ENCODE assay signal across 14 cellular contexts in the genomic region with DNA sequence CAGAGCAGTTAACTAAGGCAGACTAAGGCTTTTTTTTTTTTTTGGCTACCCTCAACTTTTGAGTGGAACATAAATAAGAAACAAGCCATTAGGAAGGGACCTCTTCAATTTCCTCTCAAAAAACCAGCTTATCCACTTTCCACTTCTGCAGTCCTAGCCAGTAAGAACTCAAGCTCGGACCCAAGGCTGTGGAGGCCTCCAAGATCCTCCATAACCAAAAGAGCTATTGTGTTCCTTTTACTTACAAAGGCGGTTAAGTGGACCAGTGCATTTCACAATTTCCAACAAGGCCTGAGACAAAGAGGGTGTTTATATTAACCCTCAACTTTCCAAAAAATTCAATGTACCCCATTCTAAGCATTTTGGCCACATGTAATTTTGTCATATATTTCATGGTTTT. TPM values are rescaled to one million over a fixed set of nuclear protein-coding genes. Genes with fewer than 3 reads are reported as not detected.
A peak's percentile ranks its signal among the peaks of the same experiment; 100 is the strongest.
DNase-seq lines count a peak whose midpoint lies in the region; ATAC-seq and TF ChIP-seq lines count a peak whose summit lies in the region.
"Had no signal": no experiment of that assay in that cellular context is flagged by ENCODE, and none has a peak within 500 bp of the region (broad histone marks: within the 10 kb centered on the region; RNA-seq: fewer than 3 reads in every experiment).

No MANE protein-coding gene starts in this region.

- BruUV-seq in Calu3 (replicated peaks; lab: Mats Ljungman, UMichigan) = no TSS peak

- H3K56ac ChIP-seq in H9 (ENCODE audit: insufficient read length, low read depth, low read length) = no peak overlapping the region

- H4K8ac ChIP-seq in H9 (replicated peaks; ENCODE audit: insufficient read length, low read depth, low read length) = no peak overlapping the region

- no peak overlapping the region for H3K18ac ChIP-seq in H9 (ENCODE audit: insufficient read length, low read depth, low read length)

- DNase-seq in Calu3 = no peak
- DNase-seq in H9 = no peak
- DNase-seq in WTC11 (ENCODE audit: low spot score) = no peak
- DNase-seq in cerebellar nuclear complex (lab: John Stamatoyannopoulos, UW) = no peak
- DNase-seq in NCI-H2107 (lab: John Stamatoyannopoulos, UW) = no peak
- DNase-seq in NCI-H2227 treated with DMSO at 0.1 percent for 48 hours (lab: John Stamatoyannopoulos, UW) = no peak
- DNase-seq: amygdala; EL; immature natural killer cell; NCI-H2081; NK-92 treated with Interleukin-12 subunit alpha and Interleukin-12 subunit beta, amount 100 ng/mL, for 24 hours had no signal

- no peaks in the 10 kb centered on the region for H3K9me3 ChIP-seq in H9 (ENCODE audit: control insufficient read depth, low read depth, low read length)
- no peaks in the 10 kb centered on the region for H3K9me3 ChIP-seq in mucosa of stomach (ENCODE audit: control insufficient read depth, low read length)

- no peak overlapping the region for H2BK12ac ChIP-seq in H9 (ENCODE audit: insufficient read length, low read depth, low read length)

- H3T11ph ChIP-seq in H9 (ENCODE audit: low read length) = no peak overlapping the region

- H3K4me3 Mint-ChIP-seq in Calu3 (ENCODE audit: low read depth, unreplicated experiment) (peak overlapping the region; percentile 69), H9 (no peak overlapping the region), WTC11 (peak overlapping the region; percentile 24)
- H3K4me3 Mint-ChIP-seq: immature natural killer cell had no signal

- no peak overlapping the region for H2BK15ac ChIP-seq in H9 (ENCODE audit: low read depth, low read length)

- H3K79me2 ChIP-seq in H9 (ENCODE audit: insufficient read depth, low read length) = peaks cover 69% of the 10 kb centered on the region; the same call in 1 of the 2 replicates

- H3K4me2 ChIP-seq in H9 (ENCODE audit: insufficient read depth, insufficient read length, low read length) = no peak overlapping the region

- peaks cover 59% of the 10 kb centered on the region for H3K36me3 Mint-ChIP-seq in Calu3 (ENCODE audit: insufficient read depth, unreplicated experiment)
- H3K36me3 Mint-ChIP-seq in H9 (ENCODE audit: insufficient read depth in 1 of 3, low read depth in 3 of 3) = peaks cover 30 to 42% (median 33%) of the 10 kb centered on the region in 3 experiments
- H3K36me3 Mint-ChIP-seq in WTC11 = peaks cover 44% of the 10 kb centered on the region
- H3K36me3 Mint-ChIP-seq: immature natural killer cell had no signal

- no peak overlapping the region for H3K14ac ChIP-seq in H9 (ENCODE audit: insufficient read depth, low read length)

- no peaks in the 10 kb centered on the region for H3K27me3 Mint-ChIP-seq in Calu3 (ENCODE audit: unreplicated experiment)
- H3K27me3 Mint-ChIP-seq in H9 (ENCODE audit: low read depth) = peaks cover 2% of the 10 kb centered on the region; the same call in 1 of the 2 replicates
- no peaks in the 10 kb centered on the region for H3K27me3 Mint-ChIP-seq in WTC11 (ENCODE audit: low read depth)

- no peak for TF ChIP-seq CTCF in Calu3 (IDR thresholded peaks at IDR 0.05; ENCODE audit: unreplicated experiment)
- no peak for TF ChIP-seq CTCF in H9 (conservative IDR thresholded peaks at IDR 0.05)
- no peak for TF ChIP-seq CTCF in WTC11 (IDR thresholded peaks at IDR 0.05)

- H3K27ac ChIP-seq in H9 (ENCODE audit: insufficient read length, low read depth, low read length) = no peak overlapping the region
- H3K27ac ChIP-seq: BLaER1 had no signal

- H2BK120ac ChIP-seq in H9 (ENCODE audit: low read depth, low read length, poor library complexity, severe bottlenecking) = no peak overlapping the region

- H3K9ac ChIP-seq in H9 (ENCODE audit: extremely low read depth, insufficient read length, low read length) (no peak overlapping the region), mucosa of stomach (ENCODE audit: low read length) (peak overlapping the region; percentile 24)
- H3K9ac ChIP-seq: BLaER1 had no signal

- H2BK5ac ChIP-seq in H9 (ENCODE audit: insufficient read length, low read length) = no peak overlapping the region

- H4K20me1 ChIP-seq in H9 (ENCODE audit: control insufficient read depth, insufficient read depth, insufficient read length) = no peaks in the 10 kb centered on the region
- H4K20me1 ChIP-seq: BLaER1 had no signal

- peaks cover 32% of the 10 kb centered on the region for H3K79me1 ChIP-seq in H9 (ENCODE audit: insufficient read depth, low read depth, low read length, poor library complexity, severe bottlenecking)

- WGBS in H9 (ENCODE audit: extremely low coverage, insufficient read length, low lambda C conversion rate) = no CpG with 5 or more reads among the region's 2 CpGs

- no peak overlapping the region for H2BK20ac ChIP-seq in H9 (ENCODE audit: low read depth, low read length, poor library complexity, severe bottlenecking)

- no peak overlapping the region for H4K5ac ChIP-seq in H9 (ENCODE audit: insufficient read length, low read depth, low read length)

- CTCF ChIA-PET in Calu3 (lab: Charles Lee) (interaction anchor here (0.6 to 0.7 kb wide), 2 partner anchors 22 to 268 kb away, joined by 4 read pairs; no protein-coding TSS in a partner anchor), WTC11 (lab: Charles Lee) (interaction anchor here (0.6 to 2.1 kb wide), 3 partner anchors 15 to 79 kb away, joined by 5 to 16 read pairs (median 6); no protein-coding TSS in a partner anchor)

- no peak overlapping the region for H2AFZ ChIP-seq in H9 (ENCODE audit: low read length)

- no peak overlapping the region for H3K4me3 ChIP-seq in mucosa of stomach (ENCODE audit: low read length)
- H3K4me3 ChIP-seq: BLaER1 had no signal

- H3K27ac Mint-ChIP-seq in Calu3 (ENCODE audit: unreplicated experiment) (peak overlapping the region; percentile 46), H9 (peak overlapping the region in 2 of 3 experiments; percentile 6 to 71; a peak in 1 of 7 replicates), WTC11 (peak overlapping the region; percentile 79)
- H3K27ac Mint-ChIP-seq: immature natural killer cell had no signal

- no peaks in the 10 kb centered on the region for H3K36me3 ChIP-seq in mucosa of stomach (ENCODE audit: control insufficient read depth, insufficient read depth, low read length)
- H3K36me3 ChIP-seq: BLaER1 had no signal

- H3K4ac ChIP-seq in H9 (ENCODE audit: low read depth, low read length) = no peak overlapping the region

- H4K91ac ChIP-seq in H9 (ENCODE audit: insufficient read length, low read depth, low read length) = no peak overlapping the region

- H3K4me1 ChIP-seq in H9 (ENCODE audit: insufficient read depth, low read length) (peaks cover 25% of the 10 kb centered on the region), mucosa of stomach (ENCODE audit: control insufficient read depth, insufficient read depth, low read length) (peaks cover 64% of the 10 kb centered on the region)

- POLR2A ChIA-PET in WTC11 (lab: Charles Lee) = no interaction called here

- no peaks in the 10 kb centered on the region for H3K27me3 ChIP-seq in H9 (ENCODE audit: insufficient read depth, low read length)
- peaks cover 4% of the 10 kb centered on the region for H3K27me3 ChIP-seq in mucosa of stomach (ENCODE audit: control insufficient read depth, insufficient read depth, low read length)

- no peak overlapping the region for H2AK5ac ChIP-seq in H9 (ENCODE audit: insufficient read length, low read length)

- intact Hi-C loops in Calu3 (cut with micrococcal nuclease; ENCODE audit: unreplicated experiment) = no loop called here

- H3K4me1 Mint-ChIP-seq in Calu3 (ENCODE audit: low read depth, unreplicated experiment) = peaks cover 84% of the 10 kb centered on the region
- H3K4me1 Mint-ChIP-seq in H9 = peaks cover 82 to 83% of the 10 kb centered on the region in 2 experiments
- peaks cover 89% of the 10 kb centered on the region for H3K4me1 Mint-ChIP-seq in WTC11

- no peak for ATAC-seq in WTC11

- H3K23ac ChIP-seq in H9 (ENCODE audit: insufficient read length, low read depth, low read length) = no peak overlapping the region

- peaks cover 17% of the 10 kb centered on the region for H3K23me2 ChIP-seq in H9 (ENCODE audit: insufficient read length, low read depth, low read length, poor library complexity, severe bottlenecking)

- H3K9me3 Mint-ChIP-seq in Calu3 (ENCODE audit: low read depth, unreplicated experiment) (no peaks in the 10 kb centered on the region), H9 (no peaks in the 10 kb centered on the region), WTC11 (no peaks in the 10 kb centered on the region)
- H3K9me3 Mint-ChIP-seq: immature natural killer cell had no signal

TF ChIP-seq in WTC11, 78 proteins besides CTCF, POLR2A, EP300 and RAD21 (continues in another document):
- no peak for TF ChIP-seq OVOL2 (CRISPR knock-in tag; IDR thresholded peaks at IDR 0.05; ENCODE audit: borderline replicate concordance)
- no peak for TF ChIP-seq SP1 (CRISPR knock-in tag; conservative IDR thresholded peaks at IDR 0.05)
- TF ChIP-seq, protein P1, sequence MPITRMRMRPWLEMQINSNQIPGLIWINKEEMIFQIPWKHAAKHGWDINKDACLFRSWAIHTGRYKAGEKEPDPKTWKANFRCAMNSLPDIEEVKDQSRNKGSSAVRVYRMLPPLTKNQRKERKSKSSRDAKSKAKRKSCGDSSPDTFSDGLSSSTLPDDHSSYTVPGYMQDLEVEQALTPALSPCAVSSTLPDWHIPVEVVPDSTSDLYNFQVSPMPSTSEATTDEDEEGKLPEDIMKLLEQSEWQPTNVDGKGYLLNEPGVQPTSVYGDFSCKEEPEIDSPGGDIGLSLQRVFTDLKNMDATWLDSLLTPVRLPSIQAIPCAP (CRISPR knock-in tag; IDR thresholded peaks at IDR 0.05) = no peak
- no peak for TF ChIP-seq JAZF1 (CRISPR knock-in tag; IDR thresholded peaks at IDR 0.05)
- TF ChIP-seq, protein P2, sequence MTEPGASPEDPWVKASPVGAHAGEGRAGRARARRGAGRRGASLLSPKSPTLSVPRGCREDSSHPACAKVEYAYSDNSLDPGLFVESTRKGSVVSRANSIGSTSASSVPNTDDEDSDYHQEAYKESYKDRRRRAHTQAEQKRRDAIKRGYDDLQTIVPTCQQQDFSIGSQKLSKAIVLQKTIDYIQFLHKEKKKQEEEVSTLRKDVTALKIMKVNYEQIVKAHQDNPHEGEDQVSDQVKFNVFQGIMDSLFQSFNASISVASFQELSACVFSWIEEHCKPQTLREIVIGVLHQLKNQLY (CRISPR knock-in tag; IDR thresholded peaks at IDR 0.05) = no peak
- no peak for TF ChIP-seq ZNF423 (CRISPR knock-in tag; IDR thresholded peaks at IDR 0.05)
- no peak for TF ChIP-seq ZNF317 (CRISPR knock-in tag; IDR thresholded peaks at IDR 0.05; ENCODE audit: borderline replicate concordance, low read depth)
- no peak for TF ChIP-seq NFATC4 (CRISPR knock-in tag; IDR thresholded peaks at IDR 0.05)
- TF ChIP-seq ATF1 (CRISPR knock-in tag; IDR thresholded peaks at IDR 0.05) = no peak
- TF ChIP-seq CBFB (CRISPR knock-in tag; IDR thresholded peaks at IDR 0.05; ENCODE audit: low read depth) = no peak
- TF ChIP-seq SOX15 (CRISPR knock-in tag; IDR thresholded peaks at IDR 0.05) = no peak
- TF ChIP-seq IRF2 (CRISPR knock-in tag; IDR thresholded peaks at IDR 0.05; ENCODE audit: borderline replicate concordance, low read depth) = no peak
- no peak for TF ChIP-seq HMGA2 (CRISPR knock-in tag; IDR thresholded peaks at IDR 0.05)
- TF ChIP-seq ETV6 (CRISPR knock-in tag; IDR thresholded peaks at IDR 0.05) = no peak
- TF ChIP-seq EMX1 (CRISPR knock-in tag; IDR thresholded peaks at IDR 0.05) = no peak

RNA-seq across cellular contexts. Expression of a gene that starts 5.2 kb away (rescaled TPM):
- total RNA-seq in Calu3 (2022) (62.4 and 77.5 TPM in 2 replicates), H9 (2021) (30.0 and 31.8 TPM in 2 replicates), WTC11 (2021) (31.7 to 41.8 TPM (median 34.3 TPM) in 3 replicates)
- total RNA-seq: glomerular endothelial cell had no signal

Comparison
In these comparisons a context has a peak if more than half of its experiments do, and no peak if none do; other contexts are left out.
1. H3K4me3 Mint-ChIP-seq: peak in Calu3 (single experiment) and WTC11 (single experiment); none in H9 (0 of 2).
2. Peak in every context shown above with its lines, with median percentiles within 50 percentile points of each other: H3K27ac Mint-ChIP-seq.